In genomic region chr9:133581553-133582343, GRCh38 we compare ENCODE assay signal across 18 cellular contexts. TPM values are rescaled to one million over a fixed set of nuclear protein-coding genes. Genes with fewer than 3 reads are reported as not detected.
DNase-seq lines count a peak whose midpoint lies in the region; ATAC-seq and TF ChIP-seq lines count a peak whose summit lies in the region.
"Had no signal": no experiment of that assay in that cellular context is flagged by ENCODE, and none has a peak within 500 bp of the region (broad histone marks: within the 10 kb centered on the region; RNA-seq: fewer than 3 reads in every experiment).

No MANE protein-coding gene starts in this region.

- H3K27ac ChIP-seq in OCI-LY7 (ENCODE audit: low read depth, low read length, poor library complexity, severe bottlenecking): peak overlapping the region; percentile 94

- no peaks in the 10 kb centered on the region for H4K20me1 ChIP-seq in OCI-LY7 (ENCODE audit: insufficient read depth, low read length)

- H3K4me3 Mint-ChIP-seq in type B pancreatic cell: peak overlapping the region; percentile 9
- H3K4me3 Mint-ChIP-seq: activated CD8-positive, alpha-beta T cell treated with anti-CD3 and anti-CD28 coated beads, Interleukin-2, amount 10 ng/mL, durations not matched to agents 7 days and 5 days; activated T-helper 17 cell treated with anti-CD3 and anti-CD28 coated beads, Interleukin-2, amount 50 U/mL, for 72 hours; natural killer cell had no signal

- H3K79me2 ChIP-seq in OCI-LY7 (ENCODE audit: insufficient read depth, low read depth, low read length): no peaks in the 10 kb centered on the region

- CTCF ChIA-PET in OCI-LY7 (lab: Charles Lee; ENCODE audit: unreplicated experiment): no interaction called here

- H3K27me3 Mint-ChIP-seq in type B pancreatic cell: peaks cover 18% of the 10 kb centered on the region

- ATAC-seq in left lobe of liver (peak; percentile 33), HG03460 (IDR thresholded peaks at IDR 0.05; ENCODE audit: unreplicated experiment) (no peak), GM18502 (IDR thresholded peaks at IDR 0.05; ENCODE audit: poor library complexity, unreplicated experiment) (no peak)
- ATAC-seq: activated CD8-positive, alpha-beta T cell treated with anti-CD3 and anti-CD28 coated beads, Interleukin-2, amount 10 ng/mL, durations not matched to agents 7 days and 5 days; activated T-helper 17 cell treated with anti-CD3 and anti-CD28 coated beads, Interleukin-2, amount 50 U/mL, for 72 hours; natural killer cell had no signal

- no peaks in the 10 kb centered on the region for H3K9me3 Mint-ChIP-seq in type B pancreatic cell
- H3K9me3 Mint-ChIP-seq: activated T-helper 17 cell treated with anti-CD3 and anti-CD28 coated beads, Interleukin-2, amount 50 U/mL, for 72 hours; natural killer cell had no signal

- no TSS peak for BruUV-seq in OCI-LY7 (replicated peaks; lab: Mats Ljungman, UMichigan)

- no peak for DNase-seq in OCI-LY7 (ENCODE audit: low spot score)
- peak; percentile 7 to 99 for DNase-seq in cardiac fibroblast (ENCODE audit: low read depth in 2 of 2)
- DNase-seq in left lobe of liver (ENCODE audit: low spot score): no peak
- no peak for DNase-seq in type B pancreatic cell (ENCODE audit: extremely low spot score, unreplicated experiment)
- DNase-seq in OCI-M2 (lab: John Stamatoyannopoulos, UW; ENCODE audit: unreplicated experiment): no peak
- DNase-seq in activated CD4-positive, alpha-beta T cell treated with anti-CD3 and anti-CD28 coated beads for 48 hours: no peak
- DNase-seq: activated CD8-positive, alpha-beta T cell treated with anti-CD3 and anti-CD28 coated beads, Interleukin-2, amount 10 ng/mL, durations not matched to agents 7 days and 5 days; C1 segment of cervical spinal cord; head of caudate nucleus; Kasumi-1; natural killer cell; NCI-H1694; NCI-H446 treated with DMSO at 0.1 percent for 48 hours; stimulated activated CD4-positive, alpha-beta T cell treated with anti-CD3 and anti-CD28 coated beads, Interleukin-2, amount 100 ng/mL, for 24 hours had no signal

- peak overlapping the region; percentile 52 for H3K4me2 ChIP-seq in OCI-LY7 (ENCODE audit: low read length)

- H3K36me3 ChIP-seq in OCI-LY7 (ENCODE audit: insufficient read depth, low read length): no peaks in the 10 kb centered on the region

- H3K27ac Mint-ChIP-seq in type B pancreatic cell: peak overlapping the region; percentile 13
- H3K27ac Mint-ChIP-seq: activated CD8-positive, alpha-beta T cell treated with anti-CD3 and anti-CD28 coated beads, Interleukin-2, amount 10 ng/mL, durations not matched to agents 7 days and 5 days; activated T-helper 17 cell treated with anti-CD3 and anti-CD28 coated beads, Interleukin-2, amount 50 U/mL, for 72 hours; natural killer cell had no signal

- TF ChIP-seq CTCF in OCI-LY7 (conservative IDR thresholded peaks at IDR 0.05; ENCODE audit: low read length) (no peak), cardiac fibroblast (IDR thresholded peaks at IDR 0.05; ENCODE audit: low read depth, low read length) (no peak), type B pancreatic cell (conservative IDR thresholded peaks at IDR 0.05) (no peak)

- H3K4me1 ChIP-seq in OCI-LY7 (ENCODE audit: insufficient read depth, low read length, poor library complexity, severe bottlenecking): peaks cover 95% of the 10 kb centered on the region

- H3K36me3 Mint-ChIP-seq in type B pancreatic cell: no peaks in the 10 kb centered on the region
- H3K36me3 Mint-ChIP-seq: natural killer cell had no signal

- peaks cover 37% of the 10 kb centered on the region for H3K4me1 Mint-ChIP-seq in type B pancreatic cell (ENCODE audit: unreplicated experiment)
- H3K4me1 Mint-ChIP-seq: activated T-helper 17 cell treated with anti-CD3 and anti-CD28 coated beads, Interleukin-2, amount 50 U/mL, for 72 hours had no signal

- peak overlapping the region; percentile 54; the same call in 1 of the 2 replicates for H2AFZ ChIP-seq in OCI-LY7 (ENCODE audit: low read length)

- H3K4me3 ChIP-seq in OCI-LY7 (ENCODE audit: low read depth, low read length, poor library complexity, severe bottlenecking) (peak overlapping the region; percentile 1), cardiac fibroblast (replicated peaks in 1 of 2; ENCODE audit: low read depth in 2 of 2, low read length in 2 of 2) (no peak overlapping the region)

- no peaks in the 10 kb centered on the region for H3K9me3 ChIP-seq in OCI-LY7 (ENCODE audit: low read length)

- POLR2A ChIA-PET in OCI-LY7 (lab: Charles Lee): interaction anchor here (0.7 to 1.3 kb wide), 2 partner anchors 125 to 439 kb away, joined by 3 read pairs; no protein-coding TSS in a partner anchor

- intact Hi-C loops in OCI-LY7 (cut with micrococcal nuclease; ENCODE audit: unreplicated experiment): no loop called here

- H3K9me2 ChIP-seq in OCI-LY7 (ENCODE audit: insufficient read depth, low read length): no peaks in the 10 kb centered on the region

RNA-seq across cellular contexts. Expression of gene FAM163B, which starts 27.4 kb away (rescaled TPM):
- total RNA-seq in OCI-LY7 (2014; rRNA removed; shearing (Covaris generic)): 7.8 and 8.9 TPM in 2 replicates
- 2.6 and 3.6 TPM in 2 replicates for total RNA-seq in OCI-LY7 (2022)
- 2.8 TPM for total RNA-seq in left lobe of liver
- total RNA-seq in type B pancreatic cell (ENCODE audit: low replicate concordance): not detected in 2 replicates
- total RNA-seq: activated CD8-positive, alpha-beta T cell treated with anti-CD3 and anti-CD28 coated beads, Interleukin-2, amount 10 ng/mL, durations not matched to agents 7 days and 5 days; activated T-helper 17 cell treated with anti-CD3 and anti-CD28 coated beads, Interleukin-2, amount 50 U/mL, for 72 hours; epithelial cell of proximal tubule; natural killer cell had no signal

RNA-seq across cellular contexts. Expression of gene ADAMTSL2, which starts 47.2 kb away (rescaled TPM):
- total RNA-seq in OCI-LY7 (2014; rRNA removed; shearing (Covaris generic)): 0.88 and 1.0 TPM in 2 replicates
- total RNA-seq in OCI-LY7 (2022) (not detected in 2 replicates), left lobe of liver (18.0 TPM), type B pancreatic cell (ENCODE audit: low replicate concordance) (0.57 and 0.65 TPM in 2 replicates)
- total RNA-seq: activated CD8-positive, alpha-beta T cell treated with anti-CD3 and anti-CD28 coated beads, Interleukin-2, amount 10 ng/mL, durations not matched to agents 7 days and 5 days; activated T-helper 17 cell treated with anti-CD3 and anti-CD28 coated beads, Interleukin-2, amount 50 U/mL, for 72 hours; epithelial cell of proximal tubule; natural killer cell had no signal

RNA-seq across cellular contexts. Expression of gene DBH, which starts 54.4 kb away (rescaled TPM):
- not detected in 2 replicates for total RNA-seq in OCI-LY7 (2014; rRNA removed; shearing (Covaris generic))
- total RNA-seq in OCI-LY7 (2022) (not detected in 2 replicates), left lobe of liver (16.7 TPM), type B pancreatic cell (ENCODE audit: low replicate concordance) (0.10 and 0.12 TPM in 2 replicates)
- total RNA-seq: activated CD8-positive, alpha-beta T cell treated with anti-CD3 and anti-CD28 coated beads, Interleukin-2, amount 10 ng/mL, durations not matched to agents 7 days and 5 days; activated T-helper 17 cell treated with anti-CD3 and anti-CD28 coated beads, Interleukin-2, amount 50 U/mL, for 72 hours; epithelial cell of proximal tubule; natural killer cell had no signal

RNA-seq across cellular contexts. Expression of gene MYMK, which starts 57.0 kb away (rescaled TPM):
- not detected in 2 replicates for total RNA-seq in OCI-LY7 (2014; rRNA removed; shearing (Covaris generic))
- total RNA-seq in OCI-LY7 (2022): not detected in 2 replicates
- total RNA-seq in left lobe of liver: not detected
- total RNA-seq in type B pancreatic cell (ENCODE audit: low replicate concordance): not detected in 2 replicates
- total RNA-seq: activated CD8-positive, alpha-beta T cell treated with anti-CD3 and anti-CD28 coated beads, Interleukin-2, amount 10 ng/mL, durations not matched to agents 7 days and 5 days; activated T-helper 17 cell treated with anti-CD3 and anti-CD28 coated beads, Interleukin-2, amount 50 U/mL, for 72 hours; epithelial cell of proximal tubule; natural killer cell had no signal

Comparison
In these comparisons a context has a peak if more than half of its experiments do, and no peak if none do; other contexts are left out.
1. DNase-seq: peak in cardiac fibroblast (2 of 2); none in OCI-LY7 (single experiment), left lobe of liver (single experiment), type B pancreatic cell (single experiment), OCI-M2 (single experiment) and activated CD4-positive, alpha-beta T cell treated with anti-CD3 and anti-CD28 coated beads for 48 hours (single experiment).
2. RNA of gene DBH, which starts 54.4 kb away (total RNA-seq): 16.7 TPM in left lobe of liver (single experiment); 0.10 to 0.12 TPM in type B pancreatic cell and not detected in OCI-LY7; every median in the first group is over 10 times any median in the second.